Comparison of ENCODE assay signal across 9 cellular contexts in genomic region chr20:35446356-35447078, GRCh38. TPM values are rescaled to one million over a fixed set of nuclear protein-coding genes. Genes with fewer than 3 reads are reported as not detected.
A peak's percentile ranks its signal among the peaks of the same experiment; 100 is the strongest.
DNase-seq lines count a peak whose midpoint lies in the region; ATAC-seq and TF ChIP-seq lines count a peak whose summit lies in the region.
"Had no signal": no experiment of that assay in that cellular context is flagged by ENCODE, and none has a peak within 500 bp of the region (broad histone marks: within the 10 kb centered on the region; RNA-seq: fewer than 3 reads in every experiment).

No MANE protein-coding gene starts in this region.

- H3K27me3 ChIP-seq in tibial nerve = no peaks in the 10 kb centered on the region

- H3K27ac Mint-ChIP-seq in activated T-cell treated with anti-CD3 and anti-CD28 coated beads, Interleukin-2, amount 50 U/mL, for 72 hours = no peak overlapping the region
- H3K27ac Mint-ChIP-seq in activated naive CD4-positive, alpha-beta T cell treated with anti-CD3 and anti-CD28 coated beads, Interleukin-2, amount 50 U/mL, for 72 hours = peak overlapping the region in 1 of 2 donors; percentile 55
- H3K27ac Mint-ChIP-seq in immature natural killer cell = no peak overlapping the region

- H3K36me3 ChIP-seq in tibial nerve = no peaks in the 10 kb centered on the region

- in situ Hi-C loops in G401 (cut with HindIII; ENCODE audit: low sequenced_read_pairs) = no loop called here

- DNase-seq in activated T-cell treated with anti-CD3 and anti-CD28 coated beads, Interleukin-2, amount 50 U/mL, for 72 hours = no peak
- no peak for DNase-seq in activated T-cell treated with anti-CD3 and anti-CD28 coated beads, Interleukin-2, amount 50 U/mL, for 1 hour
- DNase-seq in activated naive CD4-positive, alpha-beta T cell treated with anti-CD3 and anti-CD28 coated beads, Interleukin-2, amount 50 U/mL, for 72 hours (ENCODE audit: low spot score in 2 of 2) = no peak
- no peak for DNase-seq in immature natural killer cell
- DNase-seq in tibial nerve (ENCODE audit: low spot score in 2 of 2) = no peak
- DNase-seq in SIG-M5 treated with dmso at 0.1 percent for 504 hours (lab: John Stamatoyannopoulos, UW; ENCODE audit: unreplicated experiment) = no peak
- no peak for DNase-seq in GM19238 (ENCODE audit: insufficient read length, low spot score)
- DNase-seq in G401 (ENCODE audit: low spot score) = no peak

- peaks cover 0 to 4% (median 0%) of the 10 kb centered on the region in 4 donors for H3K4me1 ChIP-seq in tibial nerve

- no peak for TF ChIP-seq EP300 in tibial nerve (IDR thresholded peaks at IDR 0.05)

- H3K9me3 ChIP-seq in tibial nerve = no peaks in the 10 kb centered on the region

- H3K9me3 Mint-ChIP-seq in activated T-cell treated with anti-CD3 and anti-CD28 coated beads, Interleukin-2, amount 50 U/mL, for 72 hours = no peaks in the 10 kb centered on the region
- H3K9me3 Mint-ChIP-seq in activated naive CD4-positive, alpha-beta T cell treated with anti-CD3 and anti-CD28 coated beads, Interleukin-2, amount 50 U/mL, for 72 hours = no peaks in the 10 kb centered on the region
- H3K9me3 Mint-ChIP-seq in immature natural killer cell = no peaks in the 10 kb centered on the region

- no peak for TF ChIP-seq POLR2A in tibial nerve (IDR thresholded peaks at IDR 0.05)

- no peak for TF ChIP-seq CTCF in tibial nerve (IDR thresholded peaks at IDR 0.05)

- peak; percentile 40 to 42 for ATAC-seq in activated T-cell treated with anti-CD3 and anti-CD28 coated beads, Interleukin-2, amount 50 U/mL, for 72 hours (replicated peaks in 1 of 2)
- ATAC-seq in activated naive CD4-positive, alpha-beta T cell treated with anti-CD3 and anti-CD28 coated beads, Interleukin-2, amount 50 U/mL, for 72 hours = peak; percentile 30 to 61

- H3K27ac ChIP-seq in tibial nerve = no peak overlapping the region

- peak overlapping the region; percentile 71 to 86 for H3K4me3 Mint-ChIP-seq in activated T-cell treated with anti-CD3 and anti-CD28 coated beads, Interleukin-2, amount 50 U/mL, for 72 hours
- H3K4me3 Mint-ChIP-seq in immature natural killer cell = peak overlapping the region; percentile 39 to 90 (median 77)

- no peaks in the 10 kb centered on the region for H3K36me3 Mint-ChIP-seq in activated T-cell treated with anti-CD3 and anti-CD28 coated beads, Interleukin-2, amount 50 U/mL, for 72 hours (ENCODE audit: insufficient read depth in 2 of 2)
- H3K36me3 Mint-ChIP-seq in activated naive CD4-positive, alpha-beta T cell treated with anti-CD3 and anti-CD28 coated beads, Interleukin-2, amount 50 U/mL, for 72 hours = no peaks in the 10 kb centered on the region
- no peaks in the 10 kb centered on the region for H3K36me3 Mint-ChIP-seq in immature natural killer cell

- 55 to 60% methylated on average over 11 of the region's 11 CpGs for WGBS in tibial nerve, 2 donors

- peaks cover 5% of the 10 kb centered on the region for H3K4me1 Mint-ChIP-seq in activated T-cell treated with anti-CD3 and anti-CD28 coated beads, Interleukin-2, amount 50 U/mL, for 72 hours (ENCODE audit: low read depth)
- peaks cover 7 to 10% of the 10 kb centered on the region in 2 donors for H3K4me1 Mint-ChIP-seq in immature natural killer cell

- H3K4me3 ChIP-seq in tibial nerve = peak overlapping the region in 3 of 4 donors; percentile 32 to 33 (median 32)

- H3K27me3 Mint-ChIP-seq in activated T-cell treated with anti-CD3 and anti-CD28 coated beads, Interleukin-2, amount 50 U/mL, for 72 hours (ENCODE audit: low read depth) = peaks cover 6% of the 10 kb centered on the region
- H3K27me3 Mint-ChIP-seq in immature natural killer cell (ENCODE audit: low read depth in 3 of 3) = peaks cover 2 to 5% (median 2%) of the 10 kb centered on the region in 3 donors

RNA-seq across cellular contexts. Expression of gene GDF5, which starts 8.5 kb away (rescaled TPM):
- not detected for total RNA-seq in activated T-cell treated with anti-CD3 and anti-CD28 coated beads, Interleukin-2, amount 50 U/mL, for 72 hours
- under 1 TPM in 1 of 2 donors, not detected in 1; 0.11 TPM for total RNA-seq in activated naive CD4-positive, alpha-beta T cell treated with anti-CD3 and anti-CD28 coated beads, Interleukin-2, amount 50 U/mL, for 72 hours
- not detected for polyA plus RNA-seq in immature natural killer cell
- 1 to 10 TPM in 1 of 4 donors, under 1 TPM in 1, not detected in 2; 0.90 to 1.0 TPM for total RNA-seq in tibial nerve
- 0.62 and 0.71 TPM in 2 replicates for total RNA-seq in G401 (2014; rRNA removed; shearing (Covaris generic))
- total RNA-seq: T-helper 2 cell treated with Interferon-gamma antibody and Interleukin-4, amounts not matched to agents 100 ng/mL and 5 ng/mL, for 36 hours had no signal

RNA-seq across cellular contexts. Expression of gene CEP250, which starts 8.9 kb away (rescaled TPM):
- total RNA-seq in activated T-cell treated with anti-CD3 and anti-CD28 coated beads, Interleukin-2, amount 50 U/mL, for 72 hours = 10 to 100 TPM; 45.1 to 55.0 TPM
- total RNA-seq in activated naive CD4-positive, alpha-beta T cell treated with anti-CD3 and anti-CD28 coated beads, Interleukin-2, amount 50 U/mL, for 72 hours = 10 to 100 TPM; 62.5 to 74.7 TPM
- polyA plus RNA-seq in immature natural killer cell = 10 to 100 TPM in 1 of 3 donors, 1 to 10 TPM in 2; 2.5 to 22.4 (median 4.4) TPM
- total RNA-seq in tibial nerve = 10 to 100 TPM; 12.5 to 41.1 (median 29.9) TPM
- total RNA-seq in G401 (2014; rRNA removed; shearing (Covaris generic)) = 29.3 and 39.2 TPM in 2 replicates

RNA-seq across cellular contexts. Expression of gene UQCC1, which starts 34.7 kb away (rescaled TPM):
- 10 to 100 TPM; 76.2 to 84.1 TPM for total RNA-seq in activated T-cell treated with anti-CD3 and anti-CD28 coated beads, Interleukin-2, amount 50 U/mL, for 72 hours
- 10 to 100 TPM; 58.7 to 69.7 TPM for total RNA-seq in activated naive CD4-positive, alpha-beta T cell treated with anti-CD3 and anti-CD28 coated beads, Interleukin-2, amount 50 U/mL, for 72 hours
- polyA plus RNA-seq in immature natural killer cell = 10 to 100 TPM; 13.1 to 17.3 (median 14.7) TPM
- total RNA-seq in tibial nerve = 10 to 100 TPM; 30.0 to 51.9 (median 41.3) TPM
- 36.1 and 66.2 TPM in 2 replicates for total RNA-seq in G401 (2014; rRNA removed; shearing (Covaris generic))
